Comparison of ENCODE assay signal across 11 cellular contexts in the genomic region with DNA sequence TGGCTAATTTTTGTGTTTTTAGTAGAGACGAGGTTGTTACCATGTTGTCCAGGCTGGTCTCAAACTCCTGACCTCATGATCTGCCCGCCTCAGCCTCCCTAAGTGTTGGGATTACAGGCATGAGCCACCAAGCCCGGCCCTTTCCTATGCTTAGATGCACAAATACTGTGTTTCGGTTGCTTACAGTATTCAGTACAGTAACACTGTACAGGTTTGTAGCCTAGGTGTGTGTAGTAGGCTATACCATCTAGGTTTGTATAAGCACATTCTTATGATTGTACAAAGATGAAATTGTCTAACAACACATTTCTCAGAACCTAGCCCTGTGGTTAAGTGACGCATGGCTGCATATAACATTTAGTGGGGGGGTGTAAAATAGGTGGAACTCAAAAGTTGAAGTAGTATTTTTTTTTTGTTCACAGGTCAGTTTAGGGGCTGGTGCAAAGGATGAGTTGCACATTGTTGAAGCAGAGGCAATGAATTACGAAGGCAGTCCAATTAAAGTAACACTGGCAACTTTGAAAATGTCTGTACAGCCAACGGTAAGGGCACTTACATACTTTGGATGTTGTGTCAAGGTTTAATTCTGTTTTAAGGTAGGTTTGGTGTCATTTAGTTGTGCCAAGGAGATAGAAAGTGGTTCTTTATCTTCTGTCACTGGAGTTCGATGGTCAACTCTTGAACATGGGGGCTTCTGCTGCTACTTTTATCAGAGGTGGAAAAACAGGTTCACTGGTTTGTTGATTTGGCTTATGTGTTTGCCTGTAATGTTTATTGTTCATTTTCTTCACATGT. TPM values are rescaled to one million over a fixed set of nuclear protein-coding genes. Genes with fewer than 3 reads are reported as not detected.
DNase-seq lines count a peak whose midpoint lies in the region; ATAC-seq and TF ChIP-seq lines count a peak whose summit lies in the region.
"Had no signal": no experiment of that assay in that cellular context is flagged by ENCODE, and none has a peak within 500 bp of the region (broad histone marks: within the 10 kb centered on the region; RNA-seq: fewer than 3 reads in every experiment).

No MANE protein-coding gene starts in this region.

- H3K4me1 Mint-ChIP-seq in central memory CD8-positive, alpha-beta T cell: peaks cover 65% of the 10 kb centered on the region
- peaks cover 64% of the 10 kb centered on the region for H3K4me1 Mint-ChIP-seq in neural crest cell

- H3K4me3 ChIP-seq in GM08714 (ENCODE audit: low read length) (peak overlapping the region; percentile 84), MM.1S (ENCODE audit: low read length) (peak overlapping the region; percentile 87; the same call in 1 of the 2 replicates)

- H3K9me2 ChIP-seq in MM.1S (replicated peaks; ENCODE audit: insufficient read depth, low read length): no peaks in the 10 kb centered on the region

- TF ChIP-seq CTCF in MM.1S (IDR thresholded peaks at IDR 0.05; ENCODE audit: low read length) (no peak), neural crest cell (conservative IDR thresholded peaks at IDR 0.05) (no peak)

- peaks cover 77% of the 10 kb centered on the region for H4K20me1 ChIP-seq in MM.1S (ENCODE audit: insufficient read depth, low read length)

- no peak overlapping the region for H2AFZ ChIP-seq in MM.1S (ENCODE audit: low read length)

- H3K4me2 ChIP-seq in MM.1S (ENCODE audit: low read depth, low read length): peak overlapping the region; percentile 86

- peaks cover 84% of the 10 kb centered on the region for H3K79me2 ChIP-seq in MM.1S (ENCODE audit: low read length)

- H3K9me3 Mint-ChIP-seq in central memory CD8-positive, alpha-beta T cell: no peaks in the 10 kb centered on the region
- H3K9me3 Mint-ChIP-seq in neural crest cell: no peaks in the 10 kb centered on the region

- peak overlapping the region; percentile 87 for H3K27ac Mint-ChIP-seq in central memory CD8-positive, alpha-beta T cell (ENCODE audit: low read depth)
- H3K27ac Mint-ChIP-seq in neural crest cell (ENCODE audit: unreplicated experiment): peak overlapping the region; percentile 54

- no peaks in the 10 kb centered on the region for H3K27me3 Mint-ChIP-seq in central memory CD8-positive, alpha-beta T cell
- peaks cover 26% of the 10 kb centered on the region for H3K27me3 Mint-ChIP-seq in neural crest cell (ENCODE audit: low read depth)

- peaks cover 45% of the 10 kb centered on the region for H3F3A ChIP-seq in MM.1S (ENCODE audit: insufficient read depth, low read length)

- peaks cover 83% of the 10 kb centered on the region for H3K36me3 Mint-ChIP-seq in central memory CD8-positive, alpha-beta T cell (ENCODE audit: insufficient read depth)
- peaks cover 52% of the 10 kb centered on the region for H3K36me3 Mint-ChIP-seq in neural crest cell (ENCODE audit: low read depth)

- H3K4me1 ChIP-seq in MM.1S (ENCODE audit: low read length): peaks cover 15% of the 10 kb centered on the region

- H3K9me3 ChIP-seq in MM.1S (replicated peaks; ENCODE audit: insufficient read depth, low read length): no peaks in the 10 kb centered on the region

- no peak overlapping the region for H3K9ac ChIP-seq in MM.1S (ENCODE audit: low read length)

- H3K27me3 ChIP-seq in MM.1S (replicated peaks; ENCODE audit: insufficient read depth, low read length): no peaks in the 10 kb centered on the region

- H3K27ac ChIP-seq in MM.1S (ENCODE audit: low read length): no peak overlapping the region

- DNase-seq in MM.1S: no peak
- DNase-seq in central memory CD8-positive, alpha-beta T cell (ENCODE audit: low spot score in 2 of 2): peak in 1 of 2 donors; percentile 14
- no peak for DNase-seq in neural crest cell (ENCODE audit: low read depth, low spot score)
- DNase-seq in central memory CD4-positive, alpha-beta T cell: no peak
- DNase-seq: activated effector memory CD4-positive, alpha-beta T cell treated with anti-CD3 and anti-CD28 coated beads, Interleukin-2, amount 50 U/mL, for 16 hours; KBM-7; occipital lobe; SIG-M5 had no signal

- peak; percentile 9 for ATAC-seq in central memory CD8-positive, alpha-beta T cell (replicated peaks; ENCODE audit: extremely low read depth, poor library complexity, severe bottlenecking)
- no peak for ATAC-seq in GM21717 (IDR thresholded peaks at IDR 0.05; ENCODE audit: unreplicated experiment)
- ATAC-seq in GM21515 (IDR thresholded peaks at IDR 0.05; ENCODE audit: unreplicated experiment): no peak

- H3K36me3 ChIP-seq in MM.1S (replicated peaks; ENCODE audit: insufficient read depth, low read length): peaks cover 40% of the 10 kb centered on the region

- H3K4me3 Mint-ChIP-seq in central memory CD8-positive, alpha-beta T cell: peak overlapping the region; percentile 85
- peak overlapping the region; percentile 97 for H3K4me3 Mint-ChIP-seq in neural crest cell

RNA-seq across cellular contexts. Expression of a gene that starts 3.4 kb away (rescaled TPM):
- 2,514 and 2,574 TPM in 2 replicates for total RNA-seq in neural crest cell

RNA-seq across cellular contexts. Expression of a gene that starts 28.4 kb away (rescaled TPM):
- total RNA-seq in neural crest cell: 2.4 TPM in 2 replicates
